ENCODE assay signal across 1 cellular context in genomic region chr3:48989796-48990635, GRCh38.
TF ChIP-seq lines count a peak whose summit lies in the region.

Gene P4HTM, plus strand, starts transcription at chr3:48990241. Its CDS starts 16 bp downstream, at chr3:48990257.

TF ChIP-seq in K562, 482 proteins besides CTCF, POLR2A, EP300 and RAD21 (continued from another document and continues in another):
- TF ChIP-seq CCAR2 (IDR thresholded peaks at IDR 0.05; ENCODE audit: low read depth, low read length) (no peak), ARHGAP35 (IDR thresholded peaks at IDR 0.05; ENCODE audit: partially characterized antibody) (no peak), ZNF274 (IDR thresholded peaks at IDR 0.05; ENCODE audit: borderline replicate concordance, low read depth, low read length) (no peak), POLR2H (tag; IDR thresholded peaks at IDR 0.05; ENCODE audit: low read depth) (no peak), HCFC1 (IDR thresholded peaks at IDR 0.05; ENCODE audit: low read depth, low read length) (peak; percentile 23; the same call in 1 of the 2 replicates), CEBPG (CRISPR knock-in tag; IDR thresholded peaks at IDR 0.05) (no peak), CEBPG (tag; conservative IDR thresholded peaks at IDR 0.05 in 1 of 2, IDR thresholded peaks at IDR 0.05 in 1 of 2) (no peak), ZNF121 (CRISPR knock-in tag; conservative IDR thresholded peaks at IDR 0.05) (no peak), ATF7 (IDR thresholded peaks at IDR 0.05) (peak; percentile 65; the same call in 1 of the 2 replicates), ZSCAN32 (CRISPR knock-in tag; IDR thresholded peaks at IDR 0.05) (no peak), TFAM (CRISPR knock-in tag; conservative IDR thresholded peaks at IDR 0.05) (no peak), HDAC2 (IDR thresholded peaks at IDR 0.05) (no peak), HDAC3 (IDR thresholded peaks at IDR 0.05; ENCODE audit: borderline replicate concordance, partially characterized antibody) (no peak), RAD51 (IDR thresholded peaks at IDR 0.05; ENCODE audit: borderline replicate concordance, low read depth) (no peak), L3MBTL2 (IDR thresholded peaks at IDR 0.05) (no peak), RBM25 (IDR thresholded peaks at IDR 0.05; ENCODE audit: low read depth, low read length, severe bottlenecking) (no peak), SAFB (IDR thresholded peaks at IDR 0.05; ENCODE audit: borderline replicate concordance, low read depth, low read length) (no peak), ZNF589 (CRISPR knock-in tag; IDR thresholded peaks at IDR 0.05; ENCODE audit: low read depth) (no peak), ZHX1 (conservative IDR thresholded peaks at IDR 0.05; ENCODE audit: low read length) (peak; percentile 73; the same call in 1 of the 2 replicates), TBL1XR1 (IDR thresholded peaks at IDR 0.05; ENCODE audit: low read length in 2 of 2) (peak in 1 of 2 experiments; percentile 60; a peak in 1 of 4 replicates), JUN (IDR thresholded peaks at IDR 0.05; ENCODE audit: borderline replicate concordance, low read depth, low read length) (peak; percentile 90), JUN (CRISPR knock-in tag; IDR thresholded peaks at IDR 0.05; ENCODE audit: borderline replicate concordance) (no peak), NR2C2 (CRISPR knock-in tag; IDR thresholded peaks at IDR 0.05) (no peak), NR2C2 (tag; IDR thresholded peaks at IDR 0.05) (no peak), POU5F1 (IDR thresholded peaks at IDR 0.05; ENCODE audit: borderline replicate concordance, low read depth, low read length, partially characterized antibody) (no peak), ZNF212 (CRISPR knock-in tag; IDR thresholded peaks at IDR 0.05) (no peak), GTF2F1 (IDR thresholded peaks at IDR 0.05; ENCODE audit: low read depth, low read length) (no peak), NONO (IDR thresholded peaks at IDR 0.05; ENCODE audit: low read depth in 2 of 2, low read length in 1 of 2) (no peak), CTBP1 (IDR thresholded peaks at IDR 0.05; ENCODE audit: borderline replicate concordance) (peak; percentile 89), ZBTB7A (IDR thresholded peaks at IDR 0.05; ENCODE audit: borderline replicate concordance, control insufficient read depth, low read depth, low read length) (peak; percentile 74; the same call in 1 of the 2 replicates), ZBTB33 (CRISPR knock-in tag; IDR thresholded peaks at IDR 0.05) (peak; percentile 94), CREBBP (IDR thresholded peaks at IDR 0.05; ENCODE audit: low read depth, low read length) (no peak), ARID1B (IDR thresholded peaks at IDR 0.05) (peak; percentile 81), ZNF174 (CRISPR knock-in tag; IDR thresholded peaks at IDR 0.05) (no peak), HOXB6 (CRISPR knock-in tag; IDR thresholded peaks at IDR 0.05; ENCODE audit: borderline replicate concordance) (no peak), TCF7L2 (IDR thresholded peaks at IDR 0.05; ENCODE audit: low read depth, low read length) (no peak)
- TF ChIP-seq, protein P1, sequence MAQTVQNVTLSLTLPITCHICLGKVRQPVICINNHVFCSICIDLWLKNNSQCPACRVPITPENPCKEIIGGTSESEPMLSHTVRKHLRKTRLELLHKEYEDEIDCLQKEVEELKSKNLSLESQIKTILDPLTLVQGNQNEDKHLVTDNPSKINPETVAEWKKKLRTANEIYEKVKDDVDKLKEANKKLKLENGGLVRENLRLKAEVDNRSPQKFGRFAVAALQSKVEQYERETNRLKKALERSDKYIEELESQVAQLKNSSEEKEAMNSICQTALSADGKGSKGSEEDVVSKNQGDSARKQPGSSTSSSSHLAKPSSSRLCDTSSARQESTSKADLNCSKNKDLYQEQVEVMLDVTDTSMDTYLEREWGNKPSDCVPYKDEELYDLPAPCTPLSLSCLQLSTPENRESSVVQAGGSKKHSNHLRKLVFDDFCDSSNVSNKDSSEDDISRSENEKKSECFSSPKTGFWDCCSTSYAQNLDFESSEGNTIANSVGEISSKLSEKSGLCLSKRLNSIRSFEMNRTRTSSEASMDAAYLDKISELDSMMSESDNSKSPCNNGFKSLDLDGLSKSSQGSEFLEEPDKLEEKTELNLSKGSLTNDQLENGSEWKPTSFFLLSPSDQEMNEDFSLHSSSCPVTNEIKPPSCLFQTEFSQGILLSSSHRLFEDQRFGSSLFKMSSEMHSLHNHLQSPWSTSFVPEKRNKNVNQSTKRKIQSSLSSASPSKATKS (CRISPR knock-in tag; IDR thresholded peaks at IDR 0.05), result no peak
- TF ChIP-seq, protein P2, sequence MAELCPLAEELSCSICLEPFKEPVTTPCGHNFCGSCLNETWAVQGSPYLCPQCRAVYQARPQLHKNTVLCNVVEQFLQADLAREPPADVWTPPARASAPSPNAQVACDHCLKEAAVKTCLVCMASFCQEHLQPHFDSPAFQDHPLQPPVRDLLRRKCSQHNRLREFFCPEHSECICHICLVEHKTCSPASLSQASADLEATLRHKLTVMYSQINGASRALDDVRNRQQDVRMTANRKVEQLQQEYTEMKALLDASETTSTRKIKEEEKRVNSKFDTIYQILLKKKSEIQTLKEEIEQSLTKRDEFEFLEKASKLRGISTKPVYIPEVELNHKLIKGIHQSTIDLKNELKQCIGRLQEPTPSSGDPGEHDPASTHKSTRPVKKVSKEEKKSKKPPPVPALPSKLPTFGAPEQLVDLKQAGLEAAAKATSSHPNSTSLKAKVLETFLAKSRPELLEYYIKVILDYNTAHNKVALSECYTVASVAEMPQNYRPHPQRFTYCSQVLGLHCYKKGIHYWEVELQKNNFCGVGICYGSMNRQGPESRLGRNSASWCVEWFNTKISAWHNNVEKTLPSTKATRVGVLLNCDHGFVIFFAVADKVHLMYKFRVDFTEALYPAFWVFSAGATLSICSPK (IDR thresholded peaks at IDR 0.05; ENCODE audit: borderline replicate concordance), result no peak
- TF ChIP-seq, protein P3, sequence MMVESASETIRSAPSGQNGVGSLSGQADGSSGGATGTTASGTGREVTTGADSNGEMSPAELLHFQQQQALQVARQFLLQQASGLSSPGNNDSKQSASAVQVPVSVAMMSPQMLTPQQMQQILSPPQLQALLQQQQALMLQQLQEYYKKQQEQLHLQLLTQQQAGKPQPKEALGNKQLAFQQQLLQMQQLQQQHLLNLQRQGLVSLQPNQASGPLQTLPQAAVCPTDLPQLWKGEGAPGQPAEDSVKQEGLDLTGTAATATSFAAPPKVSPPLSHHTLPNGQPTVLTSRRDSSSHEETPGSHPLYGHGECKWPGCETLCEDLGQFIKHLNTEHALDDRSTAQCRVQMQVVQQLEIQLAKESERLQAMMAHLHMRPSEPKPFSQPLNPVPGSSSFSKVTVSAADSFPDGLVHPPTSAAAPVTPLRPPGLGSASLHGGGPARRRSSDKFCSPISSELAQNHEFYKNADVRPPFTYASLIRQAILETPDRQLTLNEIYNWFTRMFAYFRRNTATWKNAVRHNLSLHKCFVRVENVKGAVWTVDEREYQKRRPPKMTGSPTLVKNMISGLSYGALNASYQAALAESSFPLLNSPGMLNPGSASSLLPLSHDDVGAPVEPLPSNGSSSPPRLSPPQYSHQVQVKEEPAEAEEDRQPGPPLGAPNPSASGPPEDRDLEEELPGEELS (CRISPR knock-in tag; IDR thresholded peaks at IDR 0.05; ENCODE audit: borderline replicate concordance), result no peak
- TF ChIP-seq, protein P4, sequence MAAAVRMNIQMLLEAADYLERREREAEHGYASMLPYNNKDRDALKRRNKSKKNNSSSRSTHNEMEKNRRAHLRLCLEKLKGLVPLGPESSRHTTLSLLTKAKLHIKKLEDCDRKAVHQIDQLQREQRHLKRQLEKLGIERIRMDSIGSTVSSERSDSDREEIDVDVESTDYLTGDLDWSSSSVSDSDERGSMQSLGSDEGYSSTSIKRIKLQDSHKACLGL (CRISPR knock-in tag; IDR thresholded peaks at IDR 0.05; ENCODE audit: borderline replicate concordance, poor library complexity, severe bottlenecking), result no peak
- TF ChIP-seq, protein P5, sequence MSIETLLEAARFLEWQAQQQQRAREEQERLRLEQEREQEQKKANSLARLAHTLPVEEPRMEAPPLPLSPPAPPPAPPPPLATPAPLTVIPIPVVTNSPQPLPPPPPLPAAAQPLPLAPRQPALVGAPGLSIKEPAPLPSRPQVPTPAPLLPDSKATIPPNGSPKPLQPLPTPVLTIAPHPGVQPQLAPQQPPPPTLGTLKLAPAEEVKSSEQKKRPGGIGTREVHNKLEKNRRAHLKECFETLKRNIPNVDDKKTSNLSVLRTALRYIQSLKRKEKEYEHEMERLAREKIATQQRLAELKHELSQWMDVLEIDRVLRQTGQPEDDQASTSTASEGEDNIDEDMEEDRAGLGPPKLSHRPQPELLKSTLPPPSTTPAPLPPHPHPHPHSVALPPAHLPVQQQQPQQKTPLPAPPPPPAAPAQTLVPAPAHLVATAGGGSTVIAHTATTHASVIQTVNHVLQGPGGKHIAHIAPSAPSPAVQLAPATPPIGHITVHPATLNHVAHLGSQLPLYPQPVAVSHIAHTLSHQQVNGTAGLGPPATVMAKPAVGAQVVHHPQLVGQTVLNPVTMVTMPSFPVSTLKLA (conservative IDR thresholded peaks at IDR 0.05), result peak in 1 of 2 experiments; percentile 47; a peak in 1 of 4 replicates
- TF ChIP-seq, protein P6, sequence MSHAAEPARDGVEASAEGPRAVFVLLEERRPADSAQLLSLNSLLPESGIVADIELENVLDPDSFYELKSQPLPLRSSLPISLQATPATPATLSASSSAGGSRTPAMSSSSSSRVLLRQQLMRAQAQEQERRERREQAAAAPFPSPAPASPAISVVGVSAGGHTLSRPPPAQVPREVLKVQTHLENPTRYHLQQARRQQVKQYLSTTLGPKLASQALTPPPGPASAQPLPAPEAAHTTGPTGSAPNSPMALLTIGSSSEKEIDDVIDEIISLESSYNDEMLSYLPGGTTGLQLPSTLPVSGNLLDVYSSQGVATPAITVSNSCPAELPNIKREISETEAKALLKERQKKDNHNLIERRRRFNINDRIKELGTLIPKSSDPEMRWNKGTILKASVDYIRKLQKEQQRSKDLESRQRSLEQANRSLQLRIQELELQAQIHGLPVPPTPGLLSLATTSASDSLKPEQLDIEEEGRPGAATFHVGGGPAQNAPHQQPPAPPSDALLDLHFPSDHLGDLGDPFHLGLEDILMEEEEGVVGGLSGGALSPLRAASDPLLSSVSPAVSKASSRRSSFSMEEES (CRISPR knock-in tag; IDR thresholded peaks at IDR 0.05), result no peak
- TF ChIP-seq, protein P7, sequence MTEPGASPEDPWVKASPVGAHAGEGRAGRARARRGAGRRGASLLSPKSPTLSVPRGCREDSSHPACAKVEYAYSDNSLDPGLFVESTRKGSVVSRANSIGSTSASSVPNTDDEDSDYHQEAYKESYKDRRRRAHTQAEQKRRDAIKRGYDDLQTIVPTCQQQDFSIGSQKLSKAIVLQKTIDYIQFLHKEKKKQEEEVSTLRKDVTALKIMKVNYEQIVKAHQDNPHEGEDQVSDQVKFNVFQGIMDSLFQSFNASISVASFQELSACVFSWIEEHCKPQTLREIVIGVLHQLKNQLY (CRISPR knock-in tag; conservative IDR thresholded peaks at IDR 0.05), result no peak
- TF ChIP-seq, protein P8, sequence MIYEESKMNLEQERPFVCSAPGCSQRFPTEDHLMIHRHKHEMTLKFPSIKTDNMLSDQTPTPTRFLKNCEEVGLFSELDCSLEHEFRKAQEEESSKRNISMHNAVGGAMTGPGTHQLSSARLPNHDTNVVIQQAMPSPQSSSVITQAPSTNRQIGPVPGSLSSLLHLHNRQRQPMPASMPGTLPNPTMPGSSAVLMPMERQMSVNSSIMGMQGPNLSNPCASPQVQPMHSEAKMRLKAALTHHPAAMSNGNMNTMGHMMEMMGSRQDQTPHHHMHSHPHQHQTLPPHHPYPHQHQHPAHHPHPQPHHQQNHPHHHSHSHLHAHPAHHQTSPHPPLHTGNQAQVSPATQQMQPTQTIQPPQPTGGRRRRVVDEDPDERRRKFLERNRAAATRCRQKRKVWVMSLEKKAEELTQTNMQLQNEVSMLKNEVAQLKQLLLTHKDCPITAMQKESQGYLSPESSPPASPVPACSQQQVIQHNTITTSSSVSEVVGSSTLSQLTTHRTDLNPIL (CRISPR knock-in tag; IDR thresholded peaks at IDR 0.05), result no peak
- TF ChIP-seq, protein P9, sequence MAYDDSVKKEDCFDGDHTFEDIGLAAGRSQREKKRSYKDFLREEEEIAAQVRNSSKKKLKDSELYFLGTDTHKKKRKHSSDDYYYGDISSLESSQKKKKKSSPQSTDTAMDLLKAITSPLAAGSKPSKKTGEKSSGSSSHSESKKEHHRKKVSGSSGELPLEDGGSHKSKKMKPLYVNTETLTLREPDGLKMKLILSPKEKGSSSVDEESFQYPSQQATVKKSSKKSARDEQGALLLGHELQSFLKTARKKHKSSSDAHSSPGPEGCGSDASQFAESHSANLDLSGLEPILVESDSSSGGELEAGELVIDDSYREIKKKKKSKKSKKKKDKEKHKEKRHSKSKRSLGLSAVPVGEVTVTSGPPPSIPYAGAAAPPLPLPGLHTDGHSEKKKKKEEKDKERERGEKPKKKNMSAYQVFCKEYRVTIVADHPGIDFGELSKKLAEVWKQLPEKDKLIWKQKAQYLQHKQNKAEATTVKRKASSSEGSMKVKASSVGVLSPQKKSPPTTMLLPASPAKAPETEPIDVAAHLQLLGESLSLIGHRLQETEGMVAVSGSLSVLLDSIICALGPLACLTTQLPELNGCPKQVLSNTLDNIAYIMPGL (CRISPR knock-in tag; IDR thresholded peaks at IDR 0.05), result no peak
